ENCODE assay signal across 23 cellular contexts in genomic region chr19:42516771-42517170, GRCh38. TPM values are rescaled to one million over a fixed set of nuclear protein-coding genes. Genes with fewer than 3 reads are reported as not detected.
"Had no signal": no experiment of that assay in that cellular context is flagged by ENCODE, and none has a peak within 500 bp of the region (broad histone marks: within the 10 kb centered on the region; RNA-seq: fewer than 3 reads in every experiment).

No MANE protein-coding gene starts in this region.

- ATAC-seq: gastrocnemius medialis, heart right ventricle, left cardiac atrium, left lung, left ventricle myocardium superior, lower lobe of right lung, mucosa of descending colon had no signal

- H3K27me3 ChIP-seq: dorsolateral prefrontal cortex, esophagus squamous epithelium, gastrocnemius medialis, heart right ventricle, left lung had no signal

- H3K27ac ChIP-seq: coronary artery, dorsolateral prefrontal cortex, esophagus squamous epithelium, gastrocnemius medialis, heart right ventricle, left lung, lower lobe of right lung had no signal

- H3K9me3 ChIP-seq: esophagus squamous epithelium, left lung, lower lobe of right lung, mucosa of descending colon had no signal

- H3K4me3 Mint-ChIP-seq: mesothelial cell of epicardium, naive B cell had no signal

- H3K36me3 Mint-ChIP-seq: mesothelial cell of epicardium had no signal

- H3K9me3 Mint-ChIP-seq: mesothelial cell of epicardium, naive B cell had no signal

- H3K36me3 ChIP-seq: gastrocnemius medialis had no signal

- H3K4me1 Mint-ChIP-seq: mesothelial cell of epicardium had no signal

- H3K27ac Mint-ChIP-seq: mesothelial cell of epicardium had no signal

- H3K4me3 ChIP-seq: coronary artery, dorsolateral prefrontal cortex, esophagus squamous epithelium, gastrocnemius medialis, heart right ventricle, left lung, lower lobe of right lung, mucosa of descending colon had no signal

- DNase-seq: dermis blood vessel endothelial cell; dorsolateral prefrontal cortex; effector CD4-positive, alpha-beta T cell; effector memory CD4-positive, alpha-beta T cell; esophagus squamous epithelium; foreskin fibroblast; foreskin melanocyte; gastrocnemius medialis; glutamatergic neuron; heart right ventricle; left cardiac atrium; left lung; left ventricle myocardium superior; lower lobe of right lung; mesenchymal stem cell; mucosa of descending colon; naive B cell had no signal

- H3K4me1 ChIP-seq: esophagus squamous epithelium, gastrocnemius medialis, heart right ventricle, lower lobe of right lung had no signal

- H3K27me3 Mint-ChIP-seq: naive B cell had no signal

- FAIRE-seq: endothelial cell of umbilical vein, islet of Langerhans, keratinocyte had no signal

RNA-seq across cellular contexts. Expression of gene CEACAM1, which starts 11.5 kb away (rescaled TPM):
- total RNA-seq: myocyte had no signal
